ENCODE assay signal across 8 cellular contexts in the genomic region with DNA sequence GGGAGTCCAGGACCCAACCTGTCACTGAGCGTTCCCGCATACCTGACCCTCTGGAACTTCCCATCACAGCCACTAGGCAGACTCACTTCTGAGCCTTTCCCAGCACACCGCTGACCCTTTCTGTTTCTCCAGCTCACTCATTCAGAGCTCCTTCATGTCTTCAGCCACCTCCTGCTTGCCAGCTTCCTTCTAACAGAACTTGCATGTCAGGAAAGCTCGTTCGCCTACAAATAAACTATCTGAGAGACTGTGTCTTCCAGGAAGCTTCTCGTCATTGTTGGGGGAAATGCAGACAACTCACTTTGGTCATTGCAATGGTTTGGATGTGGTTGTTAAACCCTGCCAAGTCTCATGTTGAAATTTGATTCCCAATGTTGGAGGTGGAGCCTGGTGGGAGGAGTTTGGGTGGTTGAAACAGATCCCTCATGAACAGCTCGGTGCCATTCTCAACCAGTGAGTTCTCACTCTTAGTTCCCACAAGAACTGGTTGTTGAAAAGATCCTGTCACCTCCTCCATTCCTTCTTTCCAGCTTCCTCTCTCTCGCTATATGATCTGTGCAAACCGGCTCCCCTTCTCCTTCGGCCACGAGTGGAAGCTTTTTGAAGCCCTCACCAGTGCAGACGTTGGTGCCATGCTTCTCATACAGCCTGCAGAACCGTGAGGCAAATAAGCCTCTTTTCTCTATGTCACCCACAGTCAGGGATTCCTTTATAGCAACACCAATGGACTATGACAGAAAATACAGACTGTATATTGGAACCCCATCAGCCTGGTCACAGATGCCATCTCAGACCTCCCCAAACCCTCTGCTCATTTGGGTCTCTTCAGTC. TPM values are rescaled to one million over a fixed set of nuclear protein-coding genes. Genes with fewer than 3 reads are reported as not detected.
DNase-seq lines count a peak whose midpoint lies in the region; ATAC-seq and TF ChIP-seq lines count a peak whose summit lies in the region.

No MANE protein-coding gene starts in this region.

- intact Hi-C loops in Right ventricle myocardium superior (cut with DNase I) = no loop called here
- intact Hi-C loops in psoas muscle (cut with DNase I) = no loop called here

- H3K9me3 ChIP-seq in SK-N-MC (ENCODE audit: low read depth, low read length) = no peaks in the 10 kb centered on the region
- no peaks in the 10 kb centered on the region for H3K9me3 ChIP-seq in psoas muscle

- H3K36me3 ChIP-seq in SK-N-MC (ENCODE audit: insufficient read depth, low read length) (no peaks in the 10 kb centered on the region), psoas muscle (ENCODE audit: insufficient read depth in 1 of 2, low read depth in 1 of 2) (no peaks in the 10 kb centered on the region)

- peak; percentile 90 for ATAC-seq in Right ventricle myocardium superior (ENCODE audit: poor library complexity)
- ATAC-seq in psoas muscle = peak; percentile 60 to 91 (median 81)
- no peak for ATAC-seq in GM18511 (IDR thresholded peaks at IDR 0.05; ENCODE audit: unreplicated experiment)

- WGBS in psoas muscle, 3 donors = 12 to 16% (median 15%) methylated on average over 13 of the region's 13 CpGs

- no peak overlapping the region for H3K27ac ChIP-seq in SK-N-MC
- H3K27ac ChIP-seq in psoas muscle = peak overlapping the region; percentile 23

- H3K27me3 ChIP-seq in psoas muscle (ENCODE audit: insufficient read depth in 3 of 3, low read length in 2 of 3) = peaks cover 0 to 16% (median 0%) of the 10 kb centered on the region in 3 donors

- H3K9ac ChIP-seq in SK-N-MC (ENCODE audit: insufficient read length) = no peak overlapping the region

- peak overlapping the region; percentile 62 for H3K4me3 ChIP-seq in SK-N-MC
- H3K4me3 ChIP-seq in psoas muscle = peak overlapping the region; percentile 36

- no peak for DNase-seq in SK-N-MC (ENCODE audit: low read depth, low spot score)
- no peak for DNase-seq in Right ventricle myocardium superior
- no peak for DNase-seq in psoas muscle
- no peak for DNase-seq in DMS153 (lab: John Stamatoyannopoulos, UW)
- DNase-seq in retina = no peak
- no peak for DNase-seq in SK-N-DZ (ENCODE audit: low spot score)

- TF ChIP-seq CTCF in GM12872 (IDR thresholded peaks at IDR 0.05; ENCODE audit: insufficient read depth, low read depth, low read length) = peak; percentile 27; the same call in 1 of the 3 replicates
- TF ChIP-seq CTCF in psoas muscle (IDR thresholded peaks at IDR 0.05) = peak; percentile 10

- H3K4me1 ChIP-seq in psoas muscle = peaks cover 7% of the 10 kb centered on the region

RNA-seq across cellular contexts. Expression of gene MUC21, which starts 1.4 kb away (rescaled TPM):
- total RNA-seq in Right ventricle myocardium superior (not detected), psoas muscle (not detected)
- under 1 TPM; 0.01 to 0.07 (median 0.07) TPM for polyA plus RNA-seq in psoas muscle
- polyA plus RNA-seq in SK-N-DZ (2014; cell fraction: cytosol; rRNA removed) = not detected in 2 replicates
- not detected in 2 replicates for polyA plus RNA-seq in SK-N-DZ (2014; cell fraction: nucleus; rRNA removed)

RNA-seq across cellular contexts. Expression of gene MUC22, which starts 28.1 kb away (rescaled TPM):
- total RNA-seq in Right ventricle myocardium superior (0.19 TPM), psoas muscle (under 1 TPM in 3 of 4 donors, not detected in 1; 0.08 to 0.09 (median 0.08) TPM)
- polyA plus RNA-seq in psoas muscle = under 1 TPM in 2 of 3 donors, not detected in 1; 0.04 to 0.38 TPM
- not detected in 2 replicates for polyA plus RNA-seq in SK-N-DZ (2014; cell fraction: cytosol; rRNA removed)
- polyA plus RNA-seq in SK-N-DZ (2014; cell fraction: nucleus; rRNA removed) = not detected in 2 replicates

RNA-seq across cellular contexts. Expression of gene MUCL3, which starts 41.4 kb away (rescaled TPM):
- not detected for total RNA-seq in Right ventricle myocardium superior
- not detected for total RNA-seq in psoas muscle
- not detected for polyA plus RNA-seq in psoas muscle
- not detected in 2 replicates for polyA plus RNA-seq in SK-N-DZ (2014; cell fraction: cytosol; rRNA removed)
- not detected in 2 replicates for polyA plus RNA-seq in SK-N-DZ (2014; cell fraction: nucleus; rRNA removed)

RNA-seq across cellular contexts. Expression of gene SFTA2, which starts 50.2 kb away (rescaled TPM):
- total RNA-seq in Right ventricle myocardium superior (not detected), psoas muscle (not detected)
- under 1 TPM in 2 of 3 donors, not detected in 1; 0.13 to 0.14 TPM for polyA plus RNA-seq in psoas muscle
- not detected in 2 replicates for polyA plus RNA-seq in SK-N-DZ (2014; cell fraction: cytosol; rRNA removed)
- polyA plus RNA-seq in SK-N-DZ (2014; cell fraction: nucleus; rRNA removed) = not detected in 2 replicates
